Comparison of ENCODE assay signal across 20 cellular contexts in the genomic region with DNA sequence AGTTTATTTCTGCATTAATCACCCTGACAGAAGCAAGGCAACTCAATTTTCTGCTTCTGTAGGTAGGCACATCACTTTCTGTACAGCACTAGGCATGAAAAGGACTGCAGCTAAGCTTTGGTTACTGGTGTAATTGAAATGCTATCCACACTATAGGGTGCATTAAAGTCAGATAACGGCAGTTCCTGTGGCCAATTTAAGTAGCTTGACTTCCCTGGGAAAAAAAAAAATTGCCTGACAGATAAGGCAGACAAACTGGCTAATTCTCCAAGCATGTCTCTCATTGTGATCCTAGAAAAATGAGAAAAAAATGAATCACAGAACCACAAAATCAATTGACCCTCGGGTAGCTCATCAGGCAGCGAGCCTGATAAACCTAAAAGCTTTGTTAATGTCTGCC.
"Had no signal": no experiment of that assay in that cellular context is flagged by ENCODE, and none has a peak within 500 bp of the region (broad histone marks: within the 10 kb centered on the region; RNA-seq: fewer than 3 reads in every experiment).

No MANE protein-coding gene starts in this region.

- DNase-seq: effector CD4-positive, alpha-beta T cell; endodermal cell; erythroblast; foreskin melanocyte; head of caudate nucleus; left colon; natural killer cell; psoas muscle; retina; right lobe of liver; stimulated activated CD4-positive, alpha-beta T cell treated with anti-CD3 and anti-CD28 coated beads, Interleukin-4, amount 100 ng/mL, for 1 hour; stimulated activated CD8-positive, alpha-beta memory T cell treated with anti-CD3 and anti-CD28 coated beads, Interleukin-4, amount 100 ng/mL, for 48 hours; stimulated activated naive CD8-positive, alpha-beta T cell treated with anti-CD3 and anti-CD28 coated beads, Interleukin-15, Interleukin-2, amounts not matched to agents 100 U/mL and 50 U/mL, for 24 hours; thyroid gland had no signal

- H3K4me3 Mint-ChIP-seq: endodermal cell; natural killer cell; stimulated activated effector memory CD8-positive, alpha-beta T cell treated with anti-CD3 and anti-CD28 coated beads, Interleukin-12 subunit alpha, Interleukin-12 subunit beta, amount 100 ng/mL, for 72 hours; type B pancreatic cell had no signal

- H3K9me3 Mint-ChIP-seq: endodermal cell; stimulated activated effector memory CD8-positive, alpha-beta T cell treated with anti-CD3 and anti-CD28 coated beads, Interleukin-12 subunit alpha, Interleukin-12 subunit beta, amount 100 ng/mL, for 72 hours; type B pancreatic cell had no signal

- H3K36me3 ChIP-seq: right lobe of liver, suprapubic skin, thyroid gland had no signal

- H3K27me3 ChIP-seq: right lobe of liver, suprapubic skin, thyroid gland had no signal

- H3K36me3 Mint-ChIP-seq: natural killer cell; stimulated activated effector memory CD8-positive, alpha-beta T cell treated with anti-CD3 and anti-CD28 coated beads, Interleukin-12 subunit alpha, Interleukin-12 subunit beta, amount 100 ng/mL, for 72 hours had no signal

- H3K9me3 ChIP-seq: psoas muscle, right lobe of liver, suprapubic skin, thyroid gland had no signal

- H3K27ac Mint-ChIP-seq: endodermal cell; natural killer cell; stimulated activated effector memory CD8-positive, alpha-beta T cell treated with anti-CD3 and anti-CD28 coated beads, Interleukin-12 subunit alpha, Interleukin-12 subunit beta, amount 100 ng/mL, for 72 hours; type B pancreatic cell had no signal

- H3K9ac ChIP-seq: parathyroid adenoma had no signal

- H3K27ac ChIP-seq: coronary artery, hepatocyte, parathyroid adenoma, psoas muscle, right lobe of liver, suprapubic skin, thyroid gland had no signal

- H3K79me2 ChIP-seq: parathyroid adenoma had no signal

- H3K4me2 ChIP-seq: hepatocyte had no signal

- H3K4me1 ChIP-seq: parathyroid adenoma, psoas muscle, right lobe of liver, suprapubic skin, thyroid gland had no signal

- H3K27me3 Mint-ChIP-seq: type B pancreatic cell had no signal

- H3K4me1 Mint-ChIP-seq: natural killer cell; stimulated activated effector memory CD8-positive, alpha-beta T cell treated with anti-CD3 and anti-CD28 coated beads, Interleukin-12 subunit alpha, Interleukin-12 subunit beta, amount 100 ng/mL, for 72 hours had no signal

- H3K4me3 ChIP-seq: coronary artery, hepatocyte, psoas muscle, right lobe of liver, suprapubic skin, thyroid gland had no signal
